In the genomic region with DNA sequence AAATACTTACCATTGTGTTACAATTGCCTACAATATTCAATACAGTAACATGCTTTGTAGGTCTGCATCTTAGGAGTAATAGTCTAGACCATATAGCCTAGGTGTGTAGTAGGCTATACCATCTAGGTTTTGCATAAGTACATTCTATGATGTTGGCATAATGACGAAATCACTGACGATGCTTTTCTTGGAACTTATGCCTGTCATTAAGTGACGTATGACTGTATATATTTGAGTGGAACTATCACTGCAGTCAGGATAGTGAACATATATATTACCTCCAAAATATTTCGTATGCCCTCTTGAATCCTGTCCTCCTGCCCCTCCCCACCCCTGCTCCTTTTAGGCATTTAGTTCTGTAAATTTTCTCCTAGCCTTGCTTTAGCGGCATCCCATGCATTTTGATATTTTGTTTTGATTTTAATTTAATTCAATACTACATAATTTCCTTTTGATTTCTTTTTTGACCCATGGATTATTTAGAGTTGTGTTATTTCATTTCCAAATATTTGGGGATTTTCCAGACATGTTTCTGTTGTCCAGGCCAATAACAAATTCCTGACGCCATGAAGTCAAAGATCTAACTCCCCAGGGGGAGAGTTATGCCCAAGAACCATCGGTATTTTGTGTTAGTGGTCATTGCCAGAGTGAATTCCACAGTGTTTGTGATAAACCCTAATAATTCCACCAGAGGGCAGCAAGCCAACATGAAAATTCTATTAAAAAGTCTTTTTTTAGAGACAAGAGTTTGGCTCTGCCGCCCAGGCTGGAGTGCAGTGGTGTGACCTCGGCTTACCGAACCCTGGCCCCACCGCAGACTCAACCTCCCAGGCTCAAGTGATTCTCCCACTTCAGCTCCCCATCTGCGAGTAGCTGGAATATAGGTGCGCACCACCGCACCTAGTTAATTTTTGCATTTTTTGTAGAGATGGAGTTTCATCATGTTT, we compare ENCODE assay signal across 8 cellular contexts. TPM values are rescaled to one million over a fixed set of nuclear protein-coding genes. Genes with fewer than 3 reads are reported as not detected.
DNase-seq lines count a peak whose midpoint lies in the region; ATAC-seq and TF ChIP-seq lines count a peak whose summit lies in the region.

No MANE protein-coding gene starts in this region.

- H3K9me3 ChIP-seq in right lobe of liver: no peaks in the 10 kb centered on the region

- no peak overlapping the region for H3K27ac ChIP-seq in right lobe of liver

- TF ChIP-seq POLR2A in NB4 (IDR thresholded peaks at IDR 0.05; ENCODE audit: extremely low read depth, insufficient read length) (no peak), right lobe of liver (IDR thresholded peaks at IDR 0.05) (no peak)

- H3K4me1 Mint-ChIP-seq in chondrocyte (ENCODE audit: low read depth): peaks cover 30% of the 10 kb centered on the region
- H3K4me1 Mint-ChIP-seq in stimulated activated memory B cell treated with anti-CD40 and anti-IgM and Interleukin-4, amounts not matched to agents 10 μg/mL and 1 μg/mL and 100 μg/mL, for 72 hours: peaks cover 56% of the 10 kb centered on the region

- intact Hi-C loops in right lobe of liver (cut with DNase I): loop anchor here in 1 of 2 donors (5.0 kb wide), 1 partner anchor 126 kb away; no protein-coding TSS in a partner anchor

- H3K4me1 ChIP-seq in right lobe of liver: peaks cover 0 to 39% (median 5%) of the 10 kb centered on the region in 4 donors

- peak overlapping the region; percentile 50 for H3K27ac Mint-ChIP-seq in chondrocyte (ENCODE audit: unreplicated experiment)
- peak overlapping the region; percentile 87 for H3K27ac Mint-ChIP-seq in stimulated activated memory B cell treated with anti-CD40 and anti-IgM and Interleukin-4, amounts not matched to agents 10 μg/mL and 1 μg/mL and 100 μg/mL, for 72 hours

- H3K27me3 ChIP-seq in right lobe of liver: no peaks in the 10 kb centered on the region

- peak; percentile 9 to 22 (median 20) for ATAC-seq in right lobe of liver
- no peak for ATAC-seq in stimulated activated memory B cell treated with anti-CD40 and anti-IgM and Interleukin-4, amounts not matched to agents 10 μg/mL and 1 μg/mL and 100 μg/mL, for 72 hours

- WGBS in right lobe of liver (ENCODE audit: insufficient coverage, low coverage, low lambda C conversion rate, missing lambda C conversion rate): 26% methylated on average over 14 of the region's 14 CpGs

- H3K27me3 Mint-ChIP-seq in chondrocyte (ENCODE audit: low read depth): no peaks in the 10 kb centered on the region
- no peaks in the 10 kb centered on the region for H3K27me3 Mint-ChIP-seq in stimulated activated memory B cell treated with anti-CD40 and anti-IgM and Interleukin-4, amounts not matched to agents 10 μg/mL and 1 μg/mL and 100 μg/mL, for 72 hours

- H3K36me3 ChIP-seq in right lobe of liver: peaks cover 0 to 5% (median 0%) of the 10 kb centered on the region in 4 donors

- no peaks in the 10 kb centered on the region for H3K36me3 Mint-ChIP-seq in chondrocyte (ENCODE audit: low read depth)
- H3K36me3 Mint-ChIP-seq in stimulated activated memory B cell treated with anti-CD40 and anti-IgM and Interleukin-4, amounts not matched to agents 10 μg/mL and 1 μg/mL and 100 μg/mL, for 72 hours: peaks cover 39% of the 10 kb centered on the region

- peak; percentile 26 for DNase-seq in NCI-H510A treated with DMSO at 0.1 percent for 48 hours (lab: John Stamatoyannopoulos, UW)
- DNase-seq in NCI-H510A (lab: John Stamatoyannopoulos, UW): no peak
- peak; percentile 85 for DNase-seq in NB4 (ENCODE audit: low read depth)
- peak; percentile 21 for DNase-seq in T-helper 9 cell
- no peak for DNase-seq in chondrocyte (ENCODE audit: low spot score)
- DNase-seq in right lobe of liver: peak in 1 of 3 donors; percentile 56
- DNase-seq in NCI-H2029 treated with DMSO at 0.1 percent for 48 hours (lab: John Stamatoyannopoulos, UW): no peak

- peaks cover 5% of the 10 kb centered on the region for H3K9me3 Mint-ChIP-seq in chondrocyte (ENCODE audit: low read depth)
- H3K9me3 Mint-ChIP-seq in stimulated activated memory B cell treated with anti-CD40 and anti-IgM and Interleukin-4, amounts not matched to agents 10 μg/mL and 1 μg/mL and 100 μg/mL, for 72 hours: no peaks in the 10 kb centered on the region

- TF ChIP-seq CTCF in NB4 (IDR thresholded peaks at IDR 0.05; ENCODE audit: low read depth, low read length): peak; percentile 46
- TF ChIP-seq CTCF in chondrocyte (IDR thresholded peaks at IDR 0.05): peak; percentile 92
- peak; percentile 62 to 68 (median 63) for TF ChIP-seq CTCF in right lobe of liver (IDR thresholded peaks at IDR 0.05)

- H3K4me3 Mint-ChIP-seq in chondrocyte (ENCODE audit: unreplicated experiment): no peak overlapping the region
- peak overlapping the region; percentile 67 for H3K4me3 Mint-ChIP-seq in stimulated activated memory B cell treated with anti-CD40 and anti-IgM and Interleukin-4, amounts not matched to agents 10 μg/mL and 1 μg/mL and 100 μg/mL, for 72 hours

- H3K4me3 ChIP-seq in NB4 (ENCODE audit: low read depth, low read length): peak overlapping the region; percentile 85
- H3K4me3 ChIP-seq in right lobe of liver: no peak overlapping the region

RNA-seq across cellular contexts. Expression of gene CASP8, which starts 24.2 kb away (rescaled TPM):
- total RNA-seq in chondrocyte (3.0 to 7.6 TPM (median 4.0 TPM) in 3 replicates), right lobe of liver (10 to 100 TPM in 5 of 6 experiments, 1 to 10 TPM in 1; 8.8 to 14.8 (median 11.5) TPM)

RNA-seq across cellular contexts. Expression of gene CASP10, which starts 53.2 kb away (rescaled TPM):
- 0.05 to 0.15 TPM in 2 of 3 replicates, not detected in the other for total RNA-seq in chondrocyte
- 1 to 10 TPM; 4.2 to 9.4 (median 8.4) TPM for total RNA-seq in right lobe of liver

Comparison
In these comparisons a context has a peak if more than half of its experiments do, and no peak if none do; other contexts are left out.
1. DNase-seq: peak in NCI-H510A treated with DMSO at 0.1 percent for 48 hours (single experiment), NB4 (single experiment) and T-helper 9 cell (single experiment); none in NCI-H510A (single experiment), chondrocyte (single experiment) and NCI-H2029 treated with DMSO at 0.1 percent for 48 hours (single experiment).
2. Peak in every context shown above with its lines, with median percentiles within 50 percentile points of each other: CTCF ChIP-seq.